In genomic region chr19:54388001-54388802, GRCh38 we compare ENCODE assay signal across 10 cellular contexts. TPM values are rescaled to one million over a fixed set of nuclear protein-coding genes. Genes with fewer than 3 reads are reported as not detected.
DNase-seq lines count a peak whose midpoint lies in the region; ATAC-seq and TF ChIP-seq lines count a peak whose summit lies in the region.
"Had no signal": no experiment of that assay in that cellular context is flagged by ENCODE, and none has a peak within 500 bp of the region (broad histone marks: within the 10 kb centered on the region; RNA-seq: fewer than 3 reads in every experiment).

No MANE protein-coding gene starts in this region.

- no peak for TF ChIP-seq CTCF in GM20000 (IDR thresholded peaks at IDR 0.05; ENCODE audit: extremely low read depth, missing control alignments)
- no peak for TF ChIP-seq CTCF in BE2C (IDR thresholded peaks at IDR 0.05; ENCODE audit: low read depth, low read length)

- no peak overlapping the region for H3K9ac ChIP-seq in adipocyte (ENCODE audit: low read length)

- no peaks in the 10 kb centered on the region for H3K36me3 ChIP-seq in SJCRH30
- no peaks in the 10 kb centered on the region for H3K36me3 ChIP-seq in adipocyte (ENCODE audit: control insufficient read depth, insufficient read depth, low read length, severe bottlenecking)
- H3K36me3 ChIP-seq in muscle layer of duodenum (ENCODE audit: control insufficient read depth in 1 of 2, insufficient read depth in 2 of 2, low read length in 2 of 2): no peaks in the 10 kb centered on the region
- no peaks in the 10 kb centered on the region for H3K36me3 ChIP-seq in BE2C

- no peak for ATAC-seq in esophagus mucosa
- ATAC-seq in HG02884 (IDR thresholded peaks at IDR 0.05; ENCODE audit: unreplicated experiment): no peak

- H3K4me3 ChIP-seq in SJCRH30 (no peak overlapping the region), adipocyte (ENCODE audit: low read length) (peak overlapping the region; percentile 48), muscle layer of duodenum (ENCODE audit: low read depth in 1 of 2, low read length in 2 of 2) (peak overlapping the region; percentile 40 to 59), BE2C (ENCODE audit: low read depth, low read length) (no peak overlapping the region)

- H3K4me1 ChIP-seq in SJCRH30 (no peaks in the 10 kb centered on the region; the same call in 1 of the 2 replicates), adipocyte (ENCODE audit: control insufficient read depth, insufficient read depth, low read length) (peaks cover 10% of the 10 kb centered on the region), muscle layer of duodenum (ENCODE audit: control insufficient read depth in 1 of 2, insufficient read depth in 2 of 2, low read length in 2 of 2) (peaks cover 0 to 11% of the 10 kb centered on the region in 2 donors), BE2C (no peaks in the 10 kb centered on the region)

- H3K27me3 ChIP-seq in SJCRH30 (peaks cover 11% of the 10 kb centered on the region), adipocyte (replicated peaks; ENCODE audit: control insufficient read depth, insufficient read depth, low read length) (peaks cover 42% of the 10 kb centered on the region), muscle layer of duodenum (ENCODE audit: low read depth, low read length) (no peaks in the 10 kb centered on the region), BE2C (peaks cover 62% of the 10 kb centered on the region)

- H3K27ac ChIP-seq in SJCRH30 (no peak overlapping the region), muscle layer of duodenum (ENCODE audit: low read length) (peak overlapping the region; percentile 51)

- H3K9me3 ChIP-seq in SJCRH30 (replicated peaks): no peaks in the 10 kb centered on the region
- no peaks in the 10 kb centered on the region for H3K9me3 ChIP-seq in adipocyte (ENCODE audit: control insufficient read depth, low read length)
- H3K9me3 ChIP-seq in muscle layer of duodenum (ENCODE audit: control insufficient read depth in 1 of 2, low read length in 2 of 2): no peaks in the 10 kb centered on the region
- H3K9me3 ChIP-seq in BE2C: no peaks in the 10 kb centered on the region

- DNase-seq in GM20000 (ENCODE audit: low spot score) (peak; percentile 43), SJCRH30 (peak; percentile 11 to 35), adipocyte (ENCODE audit: low read depth) (peak; percentile 8), BE2C (no peak), SHP77 treated with DMSO at 0.1 percent for 48 hours (lab: John Stamatoyannopoulos, UW) (no peak)

RNA-seq across cellular contexts. Expression of gene LAIR1, which starts 23.5 kb away (rescaled TPM):
- not detected in 2 replicates for total RNA-seq in SJCRH30 (2014; rRNA removed; shearing (Covaris generic))
- polyA plus RNA-seq in BE2C (2012; ENCODE audit: insufficient read depth, insufficient read length, low read depth): not detected
- 1.5 TPM for total RNA-seq in esophagus mucosa
- polyA plus RNA-seq: neural cell had no signal

RNA-seq across cellular contexts. Expression of gene TTYH1, which starts 27.1 kb away (rescaled TPM):
- total RNA-seq in SJCRH30 (2014; rRNA removed; shearing (Covaris generic)): not detected in 2 replicates
- polyA plus RNA-seq in BE2C (2012; ENCODE audit: insufficient read depth, insufficient read length, low read depth): 1.6 TPM
- total RNA-seq in esophagus mucosa: 0.44 TPM

RNA-seq across cellular contexts. Expression of gene LILRA4, which starts 49.2 kb away (rescaled TPM):
- total RNA-seq in SJCRH30 (2014; rRNA removed; shearing (Covaris generic)): not detected in 2 replicates
- polyA plus RNA-seq in BE2C (2012; ENCODE audit: insufficient read depth, insufficient read length, low read depth): not detected
- not detected for total RNA-seq in esophagus mucosa
- total RNA-seq: T-helper 2 cell treated with Interferon-gamma antibody and Interleukin-4, amounts not matched to agents 100 ng/mL and 5 ng/mL, for 36 hours had no signal
- polyA plus RNA-seq: neural cell had no signal

Comparison
In these comparisons a context has a peak if more than half of its experiments do, and no peak if none do; other contexts are left out.
1. DNase-seq: peak in GM20000 (single experiment), SJCRH30 (2 of 2) and adipocyte (single experiment); none in BE2C (single experiment) and SHP77 treated with DMSO at 0.1 percent for 48 hours (single experiment).
2. H3K4me3 ChIP-seq: peak in adipocyte (single experiment) and muscle layer of duodenum (2 of 2); none in SJCRH30 (single experiment) and BE2C (single experiment).